In the genomic region with DNA sequence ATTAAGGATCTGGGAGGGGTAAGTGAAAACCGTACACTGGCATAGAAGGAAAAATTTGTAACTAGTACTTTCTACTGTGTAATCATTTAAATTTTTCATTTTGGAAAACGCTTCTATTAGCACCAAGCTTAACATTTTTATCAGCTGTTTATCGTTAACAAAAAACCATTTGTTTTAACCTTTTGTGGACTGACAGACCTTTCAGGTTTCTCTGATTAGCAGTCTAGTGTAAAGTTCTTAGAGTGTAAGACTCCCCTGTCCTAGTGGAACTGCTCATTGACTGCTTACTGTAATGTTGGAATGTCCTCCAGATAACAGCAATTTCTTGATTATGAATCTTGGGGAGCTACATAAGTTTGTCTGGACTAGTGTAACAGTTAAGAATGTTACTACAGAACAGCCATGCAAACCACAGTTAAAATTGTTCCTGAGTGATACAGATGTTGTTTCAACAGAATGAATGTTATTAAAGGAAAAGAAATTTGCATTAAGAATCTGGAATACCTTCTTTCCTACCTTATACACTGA, we compare ENCODE assay signal across 10 cellular contexts. TPM values are rescaled to one million over a fixed set of nuclear protein-coding genes. Genes with fewer than 3 reads are reported as not detected.
A peak's percentile ranks its signal among the peaks of the same experiment; 100 is the strongest.
DNase-seq lines count a peak whose midpoint lies in the region; ATAC-seq, FAIRE-seq and TF ChIP-seq lines count a peak whose summit lies in the region.
"Had no signal": no experiment of that assay in that cellular context is flagged by ENCODE, and none has a peak within 500 bp of the region (broad histone marks: within the 10 kb centered on the region; RNA-seq: fewer than 3 reads in every experiment).

No MANE protein-coding gene starts in this region.

- no peak for ATAC-seq in gastrocnemius medialis
- ATAC-seq: left lobe of liver had no signal

- WGBS in smooth muscle cell (ENCODE audit: low lambda C conversion rate), result 46% methylated on average over 3 of the region's 3 CpGs

- CTCF ChIA-PET in endothelial cell of umbilical vein (lab: Charles Lee), result interaction anchor here (0.6 to 1.1 kb wide), 2 partner anchors 8 to 80 kb away, joined by 3 read pairs; no protein-coding TSS in a partner anchor

- peak overlapping the region; percentile 93 to 100 (median 98) for H3K4me3 ChIP-seq in endothelial cell of umbilical vein (replicated peaks in 1 of 3; ENCODE audit: insufficient read depth in 1 of 3, low read depth in 1 of 3, low read length in 3 of 3)
- peak overlapping the region; percentile 64 for H3K4me3 ChIP-seq in smooth muscle cell
- H3K4me3 ChIP-seq in gastrocnemius medialis, result no peak overlapping the region

- POLR2A ChIA-PET in endothelial cell of umbilical vein (lab: Charles Lee), result no interaction called here

- no peak for DNase-seq in activated naive CD4-positive, alpha-beta T cell treated with anti-CD3 and anti-CD28 coated beads, Interleukin-2, amount 50 U/mL, for 16 hours
- DNase-seq in RPMI7951 (ENCODE audit: low read depth) (peak; percentile 4), endothelial cell of umbilical vein (ENCODE audit: low read depth, low spot score) (peak; percentile 20), smooth muscle cell (lab: John Stamatoyannopoulos, UW; ENCODE audit: unreplicated experiment) (no peak), gastrocnemius medialis (no peak), nucleus accumbens (lab: John Stamatoyannopoulos, UW) (no peak), NCI-H1694 (lab: John Stamatoyannopoulos, UW) (no peak)

- no peaks in the 10 kb centered on the region for H3K9me3 ChIP-seq in endothelial cell of umbilical vein (replicated peaks; ENCODE audit: control insufficient read depth, insufficient read depth, low read length)
- H3K9me3 ChIP-seq in smooth muscle cell (replicated peaks; ENCODE audit: low read depth), result no peaks in the 10 kb centered on the region
- H3K9me3 ChIP-seq in gastrocnemius medialis, result no peaks in the 10 kb centered on the region
- H3K9me3 ChIP-seq: ascending aorta had no signal

- H4K20me1 ChIP-seq in endothelial cell of umbilical vein (replicated peaks; ENCODE audit: control insufficient read depth, extremely low read depth, insufficient read depth, low read length), result no peaks in the 10 kb centered on the region
- no peaks in the 10 kb centered on the region for H4K20me1 ChIP-seq in smooth muscle cell (ENCODE audit: low read depth)

- FAIRE-seq in endothelial cell of umbilical vein (lab: Jason Lieb, UNC), result no peak

- H3K36me3 ChIP-seq in endothelial cell of umbilical vein (ENCODE audit: control insufficient read depth in 2 of 2, extremely low read depth in 1 of 2, insufficient read depth in 2 of 2, low read length in 2 of 2) (peaks cover 0 to 2% of the 10 kb centered on the region in 2 experiments), smooth muscle cell (ENCODE audit: low read depth) (no peaks in the 10 kb centered on the region), gastrocnemius medialis (no peaks in the 10 kb centered on the region)
- H3K36me3 ChIP-seq: ascending aorta had no signal

- peaks cover 17% of the 10 kb centered on the region for H3K4me1 ChIP-seq in endothelial cell of umbilical vein (ENCODE audit: control insufficient read depth, extremely low read depth, insufficient read depth, low read length)
- peaks cover 14% of the 10 kb centered on the region for H3K4me1 ChIP-seq in smooth muscle cell (ENCODE audit: low read depth)
- peaks cover 28 to 33% of the 10 kb centered on the region in 2 donors for H3K4me1 ChIP-seq in gastrocnemius medialis

- H3K27ac Mint-ChIP-seq in activated naive CD4-positive, alpha-beta T cell treated with anti-CD3 and anti-CD28 coated beads, Interleukin-2, amount 50 U/mL, for 24 hours, result no peak overlapping the region

- H3K4me2 ChIP-seq in endothelial cell of umbilical vein (ENCODE audit: insufficient read depth, low read length), result peak overlapping the region; percentile 99
- peak overlapping the region; percentile 83 for H3K4me2 ChIP-seq in smooth muscle cell

- H3K4me1 Mint-ChIP-seq in activated naive CD4-positive, alpha-beta T cell treated with anti-CD3 and anti-CD28 coated beads, Interleukin-2, amount 50 U/mL, for 24 hours, result peaks cover 61% of the 10 kb centered on the region

- peaks cover 11% of the 10 kb centered on the region for H3K36me3 Mint-ChIP-seq in activated naive CD4-positive, alpha-beta T cell treated with anti-CD3 and anti-CD28 coated beads, Interleukin-2, amount 50 U/mL, for 24 hours

- H3K27ac ChIP-seq in endothelial cell of umbilical vein (ENCODE audit: insufficient read depth, low read depth, low read length) (no peak overlapping the region), smooth muscle cell (ENCODE audit: low read depth) (no peak overlapping the region), gastrocnemius medialis (peak overlapping the region in 1 of 4 donors; percentile 97)

- peak overlapping the region; percentile 96 for H3K4me3 Mint-ChIP-seq in activated naive CD4-positive, alpha-beta T cell treated with anti-CD3 and anti-CD28 coated beads, Interleukin-2, amount 50 U/mL, for 24 hours

- no peaks in the 10 kb centered on the region for H3K9me1 ChIP-seq in endothelial cell of umbilical vein (replicated peaks; ENCODE audit: control insufficient read depth, extremely low read depth, insufficient read depth, low read length)

- no peaks in the 10 kb centered on the region for H3K27me3 Mint-ChIP-seq in activated naive CD4-positive, alpha-beta T cell treated with anti-CD3 and anti-CD28 coated beads, Interleukin-2, amount 50 U/mL, for 24 hours

- BruUV-seq in endothelial cell of umbilical vein (replicated peaks; lab: Mats Ljungman, UMichigan), result no TSS peak

- H2AFZ ChIP-seq in endothelial cell of umbilical vein (ENCODE audit: low read depth, low read length) (no peak overlapping the region), smooth muscle cell (ENCODE audit: low read depth) (peak overlapping the region; percentile 83)

- dilution Hi-C loops in endothelial cell of umbilical vein (cut with MboI; ENCODE audit: extremely low pct_ligation_motif_present, low sequenced_read_pairs), result no loop called here

- H3K79me2 ChIP-seq in endothelial cell of umbilical vein (ENCODE audit: control insufficient read depth, insufficient read depth, low read length) (peaks cover 89% of the 10 kb centered on the region), smooth muscle cell (ENCODE audit: low read depth) (peaks cover 53% of the 10 kb centered on the region)

- in situ Hi-C loops in gastrocnemius medialis (cut with MboI; ENCODE audit: low sequenced_read_pairs in 4 of 4), result loop anchor here in 1 of 4 donors (25.0 kb wide), 1 partner anchor 334 kb away; a partner anchor contains a TSS

- H3F3A ChIP-seq in smooth muscle cell (ENCODE audit: low read depth), result no peaks in the 10 kb centered on the region

- TF ChIP-seq CTCF in endothelial cell of umbilical vein (IDR thresholded peaks at IDR 0.05; ENCODE audit: extremely low read depth in 1 of 2, insufficient read depth in 1 of 2, low read depth in 1 of 2, low read length in 2 of 2), result no peak
- TF ChIP-seq CTCF in smooth muscle cell (IDR thresholded peaks at IDR 0.05; ENCODE audit: borderline replicate concordance, insufficient read depth, poor library complexity, severe bottlenecking), result no peak
- no peak for TF ChIP-seq CTCF in gastrocnemius medialis (IDR thresholded peaks at IDR 0.05 in 4 of 5, conservative IDR thresholded peaks at IDR 0.05 in 1 of 5)

- TF ChIP-seq POLR2A in endothelial cell of umbilical vein (IDR thresholded peaks at IDR 0.05; ENCODE audit: low read depth, low read length) (no peak), gastrocnemius medialis (IDR thresholded peaks at IDR 0.05) (no peak)

- H3K9ac ChIP-seq in endothelial cell of umbilical vein (replicated peaks; ENCODE audit: extremely low read depth, insufficient read depth, low read length), result peak overlapping the region; percentile 78
- peak overlapping the region; percentile 31 for H3K9ac ChIP-seq in smooth muscle cell (ENCODE audit: low read depth)

- no peaks in the 10 kb centered on the region for H3K27me3 ChIP-seq in endothelial cell of umbilical vein (ENCODE audit: control insufficient read depth in 2 of 2, insufficient read depth in 2 of 2, low read length in 2 of 2)
- H3K27me3 ChIP-seq in smooth muscle cell (ENCODE audit: low read depth), result no peaks in the 10 kb centered on the region
- H3K27me3 ChIP-seq in gastrocnemius medialis, result no peaks in the 10 kb centered on the region
- H3K27me3 ChIP-seq: ascending aorta had no signal

- H3K9me3 Mint-ChIP-seq in activated naive CD4-positive, alpha-beta T cell treated with anti-CD3 and anti-CD28 coated beads, Interleukin-2, amount 50 U/mL, for 24 hours, result no peaks in the 10 kb centered on the region

- intact Hi-C loops in endothelial cell of umbilical vein (cut with micrococcal nuclease), result loop anchor here (5.0 kb wide), 1 partner anchor 251 kb away; a partner anchor contains a TSS
- intact Hi-C loops in gastrocnemius medialis (cut with DNase I; ENCODE audit: low total_unique reads), result loop anchor here (5.0 to 10.0 kb wide), 4 partner anchors 251 to 726 kb away; a partner anchor contains a TSS

RNA-seq across cellular contexts. Expression of a gene that starts 2.0 kb away (rescaled TPM):
- total RNA-seq in RPMI7951 (2014; rRNA removed; shearing (Covaris generic)), result 96.8 and 109 TPM in 2 replicates
- total RNA-seq in endothelial cell of umbilical vein (35.8 and 39.7 TPM in 2 replicates), smooth muscle cell (10.7 and 19.3 TPM in 2 replicates), gastrocnemius medialis (1 to 10 TPM; 2.2 to 5.9 (median 3.2) TPM)
- polyA plus RNA-seq in endothelial cell of umbilical vein (2.6 and 3.7 TPM in 2 replicates), smooth muscle cell (7.7 and 11.0 TPM in 2 replicates)
- polyA plus RNA-seq in endothelial cell of umbilical vein (2011; cell fraction: cytosol; rRNA removed), result 7.7 TPM in 2 replicates
- 7.9 and 14.4 TPM in 2 replicates for polyA plus RNA-seq in endothelial cell of umbilical vein (2011; cell fraction: nucleus; rRNA removed)
- polyA plus RNA-seq in endothelial cell of umbilical vein (2012), result 13.0 and 35.6 TPM in 2 replicates
- polyA minus RNA-seq in endothelial cell of umbilical vein, result 3.9 and 4.9 TPM in 2 replicates
- 14.4 TPM for polyA minus RNA-seq in endothelial cell of umbilical vein (2011; cell fraction: cytosol; rRNA and poly(A)+ RNA removed)
- 6.1 and 12.4 TPM in 2 replicates for polyA minus RNA-seq in endothelial cell of umbilical vein (2011; cell fraction: nucleus; rRNA and poly(A)+ RNA removed)
- total RNA-seq: ascending aorta had no signal

RNA-seq across cellular contexts. Expression of a gene that starts 2.1 kb away (rescaled TPM):
- total RNA-seq in RPMI7951 (2014; rRNA removed; shearing (Covaris generic)), result 28.8 and 34.7 TPM in 2 replicates
- total RNA-seq in endothelial cell of umbilical vein, result 17.1 and 21.6 TPM in 2 replicates
- polyA plus RNA-seq in endothelial cell of umbilical vein, result 4.7 and 7.1 TPM in 2 replicates
- 5.2 and 5.5 TPM in 2 replicates for polyA plus RNA-seq in endothelial cell of umbilical vein (2011; cell fraction: cytosol; rRNA removed)
- polyA plus RNA-seq in endothelial cell of umbilical vein (2011; cell fraction: nucleus; rRNA removed), result 17.0 and 25.6 TPM in 2 replicates
- polyA plus RNA-seq in endothelial cell of umbilical vein (2012), result 9.8 and 10.4 TPM in 2 replicates
- polyA minus RNA-seq in endothelial cell of umbilical vein, result 4.7 and 5.0 TPM in 2 replicates
- 6.6 TPM for polyA minus RNA-seq in endothelial cell of umbilical vein (2011; cell fraction: cytosol; rRNA and poly(A)+ RNA removed)
- 8.4 and 12.6 TPM in 2 replicates for polyA minus RNA-seq in endothelial cell of umbilical vein (2011; cell fraction: nucleus; rRNA and poly(A)+ RNA removed)
- 8.4 and 25.4 TPM in 2 replicates for total RNA-seq in smooth muscle cell
- polyA plus RNA-seq in smooth muscle cell, result 5.0 and 5.6 TPM in 2 replicates
- 10 to 100 TPM in 2 of 4 donors, 1 to 10 TPM in 2; 3.2 to 14.8 (median 8.6) TPM for total RNA-seq in gastrocnemius medialis

RNA-seq across cellular contexts. Expression of a gene that starts 55.8 kb away (rescaled TPM):
- total RNA-seq in RPMI7951 (2014; rRNA removed; shearing (Covaris generic)), result 0.98 and 1.6 TPM in 2 replicates
- total RNA-seq in endothelial cell of umbilical vein (0.53 and 1.4 TPM in 2 replicates), smooth muscle cell (0.18 and 0.22 TPM in 2 replicates), gastrocnemius medialis (under 1 TPM; 0.07 to 0.31 (median 0.14) TPM)
- polyA plus RNA-seq in endothelial cell of umbilical vein (0.19 and 0.33 TPM in 2 replicates), smooth muscle cell (0.10 TPM in 1 of 2 replicates, not detected in the other)
- 0.15 and 0.17 TPM in 2 replicates for polyA plus RNA-seq in endothelial cell of umbilical vein (2011; cell fraction: cytosol; rRNA removed)
- 0.67 and 0.84 TPM in 2 replicates for polyA plus RNA-seq in endothelial cell of umbilical vein (2011; cell fraction: nucleus; rRNA removed)
- 0.20 and 0.35 TPM in 2 replicates for polyA plus RNA-seq in endothelial cell of umbilical vein (2012)
- 2.5 and 4.0 TPM in 2 replicates for polyA minus RNA-seq in endothelial cell of umbilical vein
- 1.6 TPM for polyA minus RNA-seq in endothelial cell of umbilical vein (2011; cell fraction: cytosol; rRNA and poly(A)+ RNA removed)
- polyA minus RNA-seq in endothelial cell of umbilical vein (2011; cell fraction: nucleus; rRNA and poly(A)+ RNA removed), result 1.6 and 3.3 TPM in 2 replicates

Comparison
In these comparisons a context has a peak if more than half of its experiments do, and no peak if none do; other contexts are left out.
1. DNase-seq: peak in RPMI7951 (single experiment) and endothelial cell of umbilical vein (single experiment); none in activated naive CD4-positive, alpha-beta T cell treated with anti-CD3 and anti-CD28 coated beads, Interleukin-2, amount 50 U/mL, for 16 hours (single experiment), smooth muscle cell (single experiment), gastrocnemius medialis (0 of 2), nucleus accumbens (0 of 56) and NCI-H1694 (single experiment).
2. H3K4me3 ChIP-seq: peak in endothelial cell of umbilical vein (3 of 3) and smooth muscle cell (single experiment); none in gastrocnemius medialis (0 of 4).